ENCODE assay signal across 10 cellular contexts in the genomic region with DNA sequence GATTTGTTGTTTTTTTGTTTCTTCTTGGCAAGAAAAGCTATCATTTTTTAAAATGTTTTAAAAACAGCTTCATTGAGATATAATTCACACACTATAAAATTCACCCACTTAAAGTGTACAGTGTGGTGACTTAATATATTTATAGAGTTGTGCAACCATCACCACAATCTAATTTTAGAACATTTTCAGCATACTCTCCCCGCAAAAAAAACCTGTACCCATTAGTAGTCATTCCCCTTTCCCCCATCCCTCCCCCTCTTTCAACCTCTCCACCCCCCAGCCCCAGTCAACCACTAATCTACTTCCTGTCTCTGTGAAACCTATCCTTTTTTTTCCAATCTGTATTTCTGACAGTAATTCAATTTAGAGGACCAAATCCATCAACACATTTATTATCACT. TPM values are rescaled to one million over a fixed set of nuclear protein-coding genes. Genes with fewer than 3 reads are reported as not detected.
A peak's percentile ranks its signal among the peaks of the same experiment; 100 is the strongest.
DNase-seq lines count a peak whose midpoint lies in the region; ATAC-seq and TF ChIP-seq lines count a peak whose summit lies in the region.
"Had no signal": no experiment of that assay in that cellular context is flagged by ENCODE, and none has a peak within 500 bp of the region (broad histone marks: within the 10 kb centered on the region; RNA-seq: fewer than 3 reads in every experiment).

No MANE protein-coding gene starts in this region.

- H3K27me3 ChIP-seq in heart left ventricle = no peaks in the 10 kb centered on the region
- H3K27me3 ChIP-seq in smooth muscle cell (ENCODE audit: low read depth) = peaks cover 20% of the 10 kb centered on the region
- H3K27me3 ChIP-seq in HAP-1 (ENCODE audit: low read depth) = no peaks in the 10 kb centered on the region; the same call in 1 of the 2 replicates

- WGBS in heart left ventricle, 4 donors = 22 to 31% (median 25%) methylated on average over 1 of the region's 1 CpG
- 56% methylated on average over 1 of the region's 1 CpG for WGBS in smooth muscle cell (ENCODE audit: low lambda C conversion rate)

- no peaks in the 10 kb centered on the region for H4K20me1 ChIP-seq in smooth muscle cell (ENCODE audit: low read depth)

- in situ Hi-C loops in HAP-1 (cut with MboI; ENCODE audit: low sequenced_read_pairs) = no loop called here

- H3K4me2 ChIP-seq in smooth muscle cell = peak overlapping the region; percentile 3

- H3K4me1 ChIP-seq in heart left ventricle (peaks cover 0 to 27% (median 7%) of the 10 kb centered on the region in 12 donors), smooth muscle cell (ENCODE audit: low read depth) (no peaks in the 10 kb centered on the region), HAP-1 (no peaks in the 10 kb centered on the region)

- H3K27ac ChIP-seq in heart left ventricle (peak overlapping the region in 2 of 12 donors; percentile 19 to 23), smooth muscle cell (ENCODE audit: low read depth) (no peak overlapping the region), substantia nigra (ENCODE audit: low read depth, low read length, poor library complexity, severe bottlenecking) (no peak overlapping the region)
- H3K27ac ChIP-seq: coronary artery had no signal

- no peak overlapping the region for H3K9ac ChIP-seq in smooth muscle cell (ENCODE audit: low read depth)

- no peaks in the 10 kb centered on the region for H3K79me2 ChIP-seq in smooth muscle cell (ENCODE audit: low read depth)

- intact Hi-C loops in heart left ventricle (cut with DNase I) = loop anchor here in 2 of 10 donors (5.0 kb wide), 2 partner anchors 35 to 80 kb away; no protein-coding TSS in a partner anchor
- intact Hi-C loops in cardiac septum (cut with DNase I) = no loop called here

- DNase-seq in heart left ventricle (no peak), cardiac septum (ENCODE audit: low spot score) (no peak), SKM-1 treated with dmso at 0.1 percent for 144 hours (lab: John Stamatoyannopoulos, UW; ENCODE audit: unreplicated experiment) (peak; percentile 88), smooth muscle cell (lab: John Stamatoyannopoulos, UW; ENCODE audit: unreplicated experiment) (no peak), HAP-1 (ENCODE audit: low spot score in 2 of 2) (no peak), NCI-H1694 (lab: John Stamatoyannopoulos, UW) (no peak), substantia nigra (lab: John Stamatoyannopoulos, UW) (no peak)

- H3F3A ChIP-seq in smooth muscle cell (ENCODE audit: low read depth) = no peaks in the 10 kb centered on the region

- peaks cover 0 to 16% (median 0%) of the 10 kb centered on the region in 12 donors for H3K9me3 ChIP-seq in heart left ventricle
- no peaks in the 10 kb centered on the region for H3K9me3 ChIP-seq in smooth muscle cell (replicated peaks; ENCODE audit: low read depth)
- H3K9me3 ChIP-seq in HAP-1 = no peaks in the 10 kb centered on the region

- no peaks in the 10 kb centered on the region for H3K36me3 ChIP-seq in heart left ventricle
- peaks cover 4% of the 10 kb centered on the region for H3K36me3 ChIP-seq in smooth muscle cell (ENCODE audit: low read depth)
- H3K36me3 ChIP-seq in HAP-1 (replicated peaks) = no peaks in the 10 kb centered on the region

- no peak overlapping the region for H2AFZ ChIP-seq in smooth muscle cell (ENCODE audit: low read depth)

- no peak for TF ChIP-seq POLR2A in heart left ventricle (IDR thresholded peaks at IDR 0.05)

- H3K4me3 ChIP-seq in heart left ventricle = no peak overlapping the region
- H3K4me3 ChIP-seq in smooth muscle cell = no peak overlapping the region
- H3K4me3 ChIP-seq in HAP-1 = no peak overlapping the region
- H3K4me3 ChIP-seq: coronary artery had no signal

- TF ChIP-seq CTCF in heart left ventricle (IDR thresholded peaks at IDR 0.05) (no peak), smooth muscle cell (IDR thresholded peaks at IDR 0.05; ENCODE audit: borderline replicate concordance, insufficient read depth, poor library complexity, severe bottlenecking) (no peak)

- peak in 3 of 4 donors; percentile 46 to 69 (median 59) for ATAC-seq in heart left ventricle
- ATAC-seq in HG03342 (IDR thresholded peaks at IDR 0.05; ENCODE audit: unreplicated experiment) = peak; percentile 62

RNA-seq across cellular contexts. Expression of a gene that starts 30.6 kb away (rescaled TPM):
- total RNA-seq in heart left ventricle (1 to 10 TPM in 1 of 9 donors, under 1 TPM in 5, not detected in 3; 0.16 to 1.2 (median 0.33) TPM), cardiac septum (0.35 TPM), smooth muscle cell (0.09 TPM in 1 of 2 replicates, not detected in the other)
- polyA plus RNA-seq in heart left ventricle (under 1 TPM in 1 of 2 donors, not detected in 1; 0.03 TPM), smooth muscle cell (not detected in 2 replicates)
- total RNA-seq: omental fat pad had no signal
